24 cellular contexts compared by ENCODE assay signal in genomic region chr13:82898625-82899024, GRCh38.
"Had no signal": no experiment of that assay in that cellular context is flagged by ENCODE, and none has a peak within 500 bp of the region (broad histone marks: within the 10 kb centered on the region; RNA-seq: fewer than 3 reads in every experiment).

No MANE protein-coding gene starts in this region.

- H3K4me1 Mint-ChIP-seq: activated CD4-positive, alpha-beta memory T cell treated with anti-CD3 and anti-CD28 coated beads, Interleukin-2, amount 10 ng/mL, durations not matched to agents 7 days and 5 days; activated CD4-positive, alpha-beta T cell treated with anti-CD3 and anti-CD28 coated beads, Interleukin-2, amount 10 ng/mL, durations not matched to agents 24 days and 14 days; activated naive CD8-positive, alpha-beta T cell treated with anti-CD3 and anti-CD28 coated beads, Interleukin-2, amount 10 ng/mL, durations not matched to agents 7 days and 5 days; naive thymus-derived CD4-positive, alpha-beta T cell; neural crest cell; stimulated activated memory B cell treated with anti-CD40 and anti-IgM and Interleukin-4, amounts not matched to agents 10 μg/mL and 1 μg/mL and 100 μg/mL, for 72 hours had no signal

- H3K27ac ChIP-seq: coronary artery, epithelial cell of prostate, left ventricle myocardium inferior, stomach, suprapubic skin, tibial nerve, VCaP had no signal

- H3K27ac Mint-ChIP-seq: activated CD4-positive, alpha-beta memory T cell treated with anti-CD3 and anti-CD28 coated beads, Interleukin-2, amount 10 ng/mL, durations not matched to agents 7 days and 5 days; activated CD4-positive, alpha-beta T cell treated with anti-CD3 and anti-CD28 coated beads, Interleukin-2, amount 10 ng/mL, durations not matched to agents 24 days and 14 days; activated naive CD4-positive, alpha-beta T cell treated with anti-CD3 and anti-CD28 coated beads for 36 hours; activated naive CD8-positive, alpha-beta T cell treated with anti-CD3 and anti-CD28 coated beads, Interleukin-2, amount 10 ng/mL, durations not matched to agents 7 days and 5 days; activated T-cell treated with anti-CD3 and anti-CD28 coated beads, Interleukin-2, amount 50 U/mL, for 72 hours; naive thymus-derived CD4-positive, alpha-beta T cell; stimulated activated memory B cell treated with anti-CD40 and anti-IgM and Interleukin-4, amounts not matched to agents 10 μg/mL and 1 μg/mL and 100 μg/mL, for 72 hours had no signal

- H3K9me3 Mint-ChIP-seq: activated CD4-positive, alpha-beta memory T cell treated with anti-CD3 and anti-CD28 coated beads, Interleukin-2, amount 10 ng/mL, durations not matched to agents 7 days and 5 days; activated CD4-positive, alpha-beta T cell treated with anti-CD3 and anti-CD28 coated beads, Interleukin-2, amount 10 ng/mL, durations not matched to agents 24 days and 14 days; activated naive CD4-positive, alpha-beta T cell treated with anti-CD3 and anti-CD28 coated beads for 36 hours had no signal

- ATAC-seq: activated CD4-positive, CD25-positive, alpha-beta regulatory T cell treated with anti-CD3 and anti-CD28 coated beads, Interleukin-2, amount 50 U/mL, for 24 hours; activated T-cell treated with anti-CD3 and anti-CD28 coated beads, Interleukin-2, amount 50 U/mL, for 72 hours; naive thymus-derived CD4-positive, alpha-beta T cell; sciatic nerve; stimulated activated memory B cell treated with anti-CD40 and anti-IgM and Interleukin-4, amounts not matched to agents 10 μg/mL and 1 μg/mL and 100 μg/mL, for 72 hours had no signal

- H3K4me3 ChIP-seq: coronary artery, left ventricle myocardium inferior, smooth muscle cell, stomach, suprapubic skin, tibial nerve had no signal

- H3K27me3 Mint-ChIP-seq: activated CD4-positive, alpha-beta memory T cell treated with anti-CD3 and anti-CD28 coated beads, Interleukin-2, amount 10 ng/mL, durations not matched to agents 7 days and 5 days; activated CD4-positive, alpha-beta T cell treated with anti-CD3 and anti-CD28 coated beads, Interleukin-2, amount 10 ng/mL, durations not matched to agents 24 days and 14 days; activated naive CD8-positive, alpha-beta T cell treated with anti-CD3 and anti-CD28 coated beads, Interleukin-2, amount 10 ng/mL, durations not matched to agents 7 days and 5 days; naive thymus-derived CD4-positive, alpha-beta T cell; stimulated activated memory B cell treated with anti-CD40 and anti-IgM and Interleukin-4, amounts not matched to agents 10 μg/mL and 1 μg/mL and 100 μg/mL, for 72 hours had no signal

- H3K4me2 ChIP-seq: smooth muscle cell had no signal

- DNase-seq: activated CD4-positive, alpha-beta memory T cell treated with anti-CD3 and anti-CD28 coated beads, Interleukin-2, amount 10 ng/mL, durations not matched to agents 7 days and 5 days; activated CD4-positive, alpha-beta T cell treated with anti-CD3 and anti-CD28 coated beads, Interleukin-2, amount 10 ng/mL, durations not matched to agents 24 days and 14 days; activated effector memory CD4-positive, alpha-beta T cell treated with Interleukin-2 at 50 U/mL for 16 hours; activated naive CD4-positive, alpha-beta T cell treated with anti-CD3 and anti-CD28 coated beads for 36 hours; activated naive CD8-positive, alpha-beta T cell treated with anti-CD3 and anti-CD28 coated beads, Interleukin-2, amount 10 ng/mL, durations not matched to agents 7 days and 5 days; activated T-cell treated with anti-CD3 and anti-CD28 coated beads, Interleukin-2, amount 50 U/mL, for 72 hours; amygdala; kidney glomerular epithelial cell; left ventricle myocardium inferior; naive thymus-derived CD4-positive, alpha-beta T cell; occipital lobe; stimulated activated CD4-positive, alpha-beta T cell treated with anti-CD3 and anti-CD28 coated beads, Interleukin-15, amount 100 ng/mL, for 24 hours; stomach had no signal

- H3K4me3 Mint-ChIP-seq: activated CD4-positive, alpha-beta memory T cell treated with anti-CD3 and anti-CD28 coated beads, Interleukin-2, amount 10 ng/mL, durations not matched to agents 7 days and 5 days; activated CD4-positive, alpha-beta T cell treated with anti-CD3 and anti-CD28 coated beads, Interleukin-2, amount 10 ng/mL, durations not matched to agents 24 days and 14 days; activated naive CD4-positive, alpha-beta T cell treated with anti-CD3 and anti-CD28 coated beads for 36 hours; activated naive CD8-positive, alpha-beta T cell treated with anti-CD3 and anti-CD28 coated beads, Interleukin-2, amount 10 ng/mL, durations not matched to agents 7 days and 5 days; activated T-cell treated with anti-CD3 and anti-CD28 coated beads, Interleukin-2, amount 50 U/mL, for 72 hours; naive thymus-derived CD4-positive, alpha-beta T cell; neural crest cell; stimulated activated memory B cell treated with anti-CD40 and anti-IgM and Interleukin-4, amounts not matched to agents 10 μg/mL and 1 μg/mL and 100 μg/mL, for 72 hours had no signal

- H3K9me3 ChIP-seq: suprapubic skin, tibial nerve had no signal

- FAIRE-seq: bronchial epithelial cell had no signal

- H3K36me3 Mint-ChIP-seq: activated naive CD8-positive, alpha-beta T cell treated with anti-CD3 and anti-CD28 coated beads, Interleukin-2, amount 10 ng/mL, durations not matched to agents 7 days and 5 days; naive thymus-derived CD4-positive, alpha-beta T cell; stimulated activated memory B cell treated with anti-CD40 and anti-IgM and Interleukin-4, amounts not matched to agents 10 μg/mL and 1 μg/mL and 100 μg/mL, for 72 hours had no signal

- H3K4me1 ChIP-seq: left ventricle myocardium inferior, stomach, suprapubic skin, tibial nerve had no signal
